Comparison of ENCODE assay signal across 9 cellular contexts in genomic region chr4:4260185-4260751, GRCh38. TPM values are rescaled to one million over a fixed set of nuclear protein-coding genes. Genes with fewer than 3 reads are reported as not detected.
DNase-seq lines count a peak whose midpoint lies in the region; ATAC-seq and TF ChIP-seq lines count a peak whose summit lies in the region.
"Had no signal": no experiment of that assay in that cellular context is flagged by ENCODE, and none has a peak within 500 bp of the region (broad histone marks: within the 10 kb centered on the region; RNA-seq: fewer than 3 reads in every experiment).

No MANE protein-coding gene starts in this region.

- H3K4me3 Mint-ChIP-seq in activated naive CD8-positive, alpha-beta T cell treated with anti-CD3 and anti-CD28 coated beads, Interleukin-2, amount 10 ng/mL, durations not matched to agents 7 days and 5 days = no peak overlapping the region
- H3K4me3 Mint-ChIP-seq in activated naive CD8-positive, alpha-beta T cell treated with anti-CD3 and anti-CD28 coated beads for 36 hours = no peak overlapping the region
- H3K4me3 Mint-ChIP-seq in stimulated activated naive B cell treated with anti-CD40 and anti-IgM and Interleukin-4, amounts not matched to agents 10 μg/mL and 1 μg/mL and 100 μg/mL, for 72 hours = no peak overlapping the region

- TF ChIP-seq CTCF in fibroblast of pulmonary artery (IDR thresholded peaks at IDR 0.05; ENCODE audit: low read length, missing control alignments) = peak; percentile 73
- peak in 2 of 4 experiments; percentile 8 to 27 for TF ChIP-seq CTCF in uterus (IDR thresholded peaks at IDR 0.05)
- TF ChIP-seq CTCF in suprapubic skin (IDR thresholded peaks at IDR 0.05) = no peak

- H3K36me3 Mint-ChIP-seq in activated naive CD8-positive, alpha-beta T cell treated with anti-CD3 and anti-CD28 coated beads, Interleukin-2, amount 10 ng/mL, durations not matched to agents 7 days and 5 days = no peaks in the 10 kb centered on the region
- no peaks in the 10 kb centered on the region for H3K36me3 Mint-ChIP-seq in activated naive CD8-positive, alpha-beta T cell treated with anti-CD3 and anti-CD28 coated beads for 36 hours
- H3K36me3 Mint-ChIP-seq in stimulated activated naive B cell treated with anti-CD40 and anti-IgM and Interleukin-4, amounts not matched to agents 10 μg/mL and 1 μg/mL and 100 μg/mL, for 72 hours = no peaks in the 10 kb centered on the region

- TF ChIP-seq EP300 in suprapubic skin (IDR thresholded peaks at IDR 0.05) = no peak

- no peaks in the 10 kb centered on the region for H3K36me3 ChIP-seq in uterus
- no peaks in the 10 kb centered on the region for H3K36me3 ChIP-seq in suprapubic skin

- peaks cover 2% of the 10 kb centered on the region for H3K4me1 Mint-ChIP-seq in activated naive CD8-positive, alpha-beta T cell treated with anti-CD3 and anti-CD28 coated beads, Interleukin-2, amount 10 ng/mL, durations not matched to agents 7 days and 5 days
- H3K4me1 Mint-ChIP-seq in activated naive CD8-positive, alpha-beta T cell treated with anti-CD3 and anti-CD28 coated beads for 36 hours = no peaks in the 10 kb centered on the region
- no peaks in the 10 kb centered on the region for H3K4me1 Mint-ChIP-seq in stimulated activated naive B cell treated with anti-CD40 and anti-IgM and Interleukin-4, amounts not matched to agents 10 μg/mL and 1 μg/mL and 100 μg/mL, for 72 hours

- no peaks in the 10 kb centered on the region for H3K4me1 ChIP-seq in uterus
- peaks cover 2% of the 10 kb centered on the region for H3K4me1 ChIP-seq in suprapubic skin

- H3K9me3 Mint-ChIP-seq in activated naive CD8-positive, alpha-beta T cell treated with anti-CD3 and anti-CD28 coated beads, Interleukin-2, amount 10 ng/mL, durations not matched to agents 7 days and 5 days = no peaks in the 10 kb centered on the region
- no peaks in the 10 kb centered on the region for H3K9me3 Mint-ChIP-seq in activated naive CD8-positive, alpha-beta T cell treated with anti-CD3 and anti-CD28 coated beads for 36 hours
- H3K9me3 Mint-ChIP-seq in stimulated activated naive B cell treated with anti-CD40 and anti-IgM and Interleukin-4, amounts not matched to agents 10 μg/mL and 1 μg/mL and 100 μg/mL, for 72 hours = no peaks in the 10 kb centered on the region

- ATAC-seq in activated naive CD8-positive, alpha-beta T cell treated with anti-CD3 and anti-CD28 coated beads, Interleukin-2, amount 10 ng/mL, durations not matched to agents 7 days and 5 days (ENCODE audit: low read depth) = peak; percentile 96
- ATAC-seq in HG03442 (IDR thresholded peaks at IDR 0.05; ENCODE audit: unreplicated experiment) = peak; percentile 54
- ATAC-seq in stimulated activated naive B cell treated with anti-CD40 and anti-IgM and Interleukin-4, amounts not matched to agents 10 μg/mL and 1 μg/mL and 100 μg/mL, for 72 hours (replicated peaks) = peak; percentile 67 to 78

- POLR2A ChIA-PET in activated naive CD8-positive, alpha-beta T cell treated with anti-CD3 and anti-CD28 coated beads, Interleukin-2, amount 10 ng/mL, durations not matched to agents 7 days and 5 days (lab: Charles Lee) = interaction anchor here (1.0 to 2.2 kb wide), 3 partner anchors 8 to 82 kb away, joined by 3 to 8 read pairs (median 3); partner anchors contain the start of gene TMEM128

- H3K27me3 Mint-ChIP-seq in activated naive CD8-positive, alpha-beta T cell treated with anti-CD3 and anti-CD28 coated beads, Interleukin-2, amount 10 ng/mL, durations not matched to agents 7 days and 5 days = peaks cover 8% of the 10 kb centered on the region
- H3K27me3 Mint-ChIP-seq in activated naive CD8-positive, alpha-beta T cell treated with anti-CD3 and anti-CD28 coated beads for 36 hours = no peaks in the 10 kb centered on the region
- H3K27me3 Mint-ChIP-seq in stimulated activated naive B cell treated with anti-CD40 and anti-IgM and Interleukin-4, amounts not matched to agents 10 μg/mL and 1 μg/mL and 100 μg/mL, for 72 hours = peaks cover 0 to 6% of the 10 kb centered on the region in 2 donors

- TF ChIP-seq POLR2A in uterus (IDR thresholded peaks at IDR 0.05) (no peak), suprapubic skin (IDR thresholded peaks at IDR 0.05) (no peak)

- H3K27ac Mint-ChIP-seq in activated naive CD8-positive, alpha-beta T cell treated with anti-CD3 and anti-CD28 coated beads, Interleukin-2, amount 10 ng/mL, durations not matched to agents 7 days and 5 days = no peak overlapping the region
- no peak overlapping the region for H3K27ac Mint-ChIP-seq in activated naive CD8-positive, alpha-beta T cell treated with anti-CD3 and anti-CD28 coated beads for 36 hours
- H3K27ac Mint-ChIP-seq in stimulated activated naive B cell treated with anti-CD40 and anti-IgM and Interleukin-4, amounts not matched to agents 10 μg/mL and 1 μg/mL and 100 μg/mL, for 72 hours = no peak overlapping the region

- H3K9me3 ChIP-seq in uterus (no peaks in the 10 kb centered on the region), suprapubic skin (no peaks in the 10 kb centered on the region)

- WGBS in suprapubic skin = 74% methylated on average over 6 of the region's 6 CpGs

- H3K4me3 ChIP-seq in fibroblast of pulmonary artery (replicated peaks; ENCODE audit: low read depth, low read length) = no peak overlapping the region
- no peak overlapping the region for H3K4me3 ChIP-seq in uterus
- no peak overlapping the region for H3K4me3 ChIP-seq in suprapubic skin

- no peaks in the 10 kb centered on the region for H3K27me3 ChIP-seq in uterus
- peaks cover 5% of the 10 kb centered on the region for H3K27me3 ChIP-seq in suprapubic skin

- in situ Hi-C loops in SK-MEL-5 (cut with HindIII; ENCODE audit: low pct_unique_long_range_greater_than_20kb, low sequenced_read_pairs) = no loop called here

- no peak for DNase-seq in activated naive CD8-positive, alpha-beta T cell treated with anti-CD3 and anti-CD28 coated beads, Interleukin-2, amount 10 ng/mL, durations not matched to agents 7 days and 5 days
- no peak for DNase-seq in activated naive CD8-positive, alpha-beta T cell treated with anti-CD3 and anti-CD28 coated beads for 36 hours
- peak; percentile 79 for DNase-seq in SK-MEL-5 (ENCODE audit: low read depth, low spot score)
- DNase-seq in fibroblast of pulmonary artery (ENCODE audit: low read depth) = peak; percentile 89
- DNase-seq in stimulated activated naive B cell treated with anti-CD40 and anti-IgM and Interleukin-4, amounts not matched to agents 10 μg/mL and 1 μg/mL and 100 μg/mL, for 72 hours = no peak
- DNase-seq in uterus = no peak
- DNase-seq in suprapubic skin (ENCODE audit: low spot score in 2 of 2) = no peak

- intact Hi-C loops in uterus (cut with DNase I; ENCODE audit: low total_unique reads) = no loop called here

- no peak overlapping the region for H3K27ac ChIP-seq in uterus
- no peak overlapping the region for H3K27ac ChIP-seq in suprapubic skin
- H3K27ac ChIP-seq: epithelial cell of prostate had no signal

RNA-seq across cellular contexts. Expression of gene TMEM128, which starts 12.2 kb away (rescaled TPM):
- total RNA-seq in activated naive CD8-positive, alpha-beta T cell treated with anti-CD3 and anti-CD28 coated beads, Interleukin-2, amount 10 ng/mL, durations not matched to agents 7 days and 5 days = 10 to 100 TPM; 18.4 to 18.6 TPM
- total RNA-seq in activated naive CD8-positive, alpha-beta T cell treated with anti-CD3 and anti-CD28 coated beads for 36 hours = 10 to 100 TPM; 23.6 to 25.0 TPM
- 40.3 and 44.3 TPM in 2 replicates for total RNA-seq in SK-MEL-5 (2014; rRNA removed; shearing (Covaris generic))
- 38.2 and 40.7 TPM in 2 replicates for polyA plus RNA-seq in SK-MEL-5 (2015; cell fraction: cytosol; rRNA removed)
- 19.6 and 26.5 TPM in 2 replicates for polyA plus RNA-seq in SK-MEL-5 (2015; cell fraction: nucleus; rRNA removed)
- 10 to 100 TPM in 3 of 4 donors, 1 to 10 TPM in 1; 9.4 to 43.3 (median 33.6) TPM for total RNA-seq in uterus
- total RNA-seq in suprapubic skin = 10 to 100 TPM; 12.6 to 19.5 (median 17.1) TPM

RNA-seq across cellular contexts. Expression of gene LYAR, which starts 29.7 kb away (rescaled TPM):
- total RNA-seq in activated naive CD8-positive, alpha-beta T cell treated with anti-CD3 and anti-CD28 coated beads, Interleukin-2, amount 10 ng/mL, durations not matched to agents 7 days and 5 days = 10 to 100 TPM; 54.5 to 62.3 TPM
- total RNA-seq in activated naive CD8-positive, alpha-beta T cell treated with anti-CD3 and anti-CD28 coated beads for 36 hours = 100 to 1,000 TPM in 1 of 2 experiments, 10 to 100 TPM in 1; 97.6 to 106 TPM
- 37.1 and 38.6 TPM in 2 replicates for total RNA-seq in SK-MEL-5 (2014; rRNA removed; shearing (Covaris generic))
- 29.3 and 30.7 TPM in 2 replicates for polyA plus RNA-seq in SK-MEL-5 (2015; cell fraction: cytosol; rRNA removed)
- polyA plus RNA-seq in SK-MEL-5 (2015; cell fraction: nucleus; rRNA removed) = 28.3 and 30.6 TPM in 2 replicates
- 10 to 100 TPM in 3 of 4 donors, 1 to 10 TPM in 1; 7.1 to 32.5 (median 12.6) TPM for total RNA-seq in uterus
- total RNA-seq in suprapubic skin = 10 to 100 TPM in 3 of 4 donors, 1 to 10 TPM in 1; 7.9 to 12.8 (median 10.7) TPM

RNA-seq across cellular contexts. Expression of gene ZBTB49, which starts 29.8 kb away (rescaled TPM):
- 10 to 100 TPM in 1 of 2 experiments, 1 to 10 TPM in 1; 9.7 to 13.0 TPM for total RNA-seq in activated naive CD8-positive, alpha-beta T cell treated with anti-CD3 and anti-CD28 coated beads, Interleukin-2, amount 10 ng/mL, durations not matched to agents 7 days and 5 days
- total RNA-seq in activated naive CD8-positive, alpha-beta T cell treated with anti-CD3 and anti-CD28 coated beads for 36 hours = 1 to 10 TPM; 5.7 to 6.0 TPM
- 3.6 and 5.8 TPM in 2 replicates for total RNA-seq in SK-MEL-5 (2014; rRNA removed; shearing (Covaris generic))
- polyA plus RNA-seq in SK-MEL-5 (2015; cell fraction: cytosol; rRNA removed) = 2.5 and 6.1 TPM in 2 replicates
- polyA plus RNA-seq in SK-MEL-5 (2015; cell fraction: nucleus; rRNA removed) = 15.3 and 15.4 TPM in 2 replicates
- total RNA-seq in uterus (1 to 10 TPM; 2.8 to 8.5 (median 6.6) TPM), suprapubic skin (10 to 100 TPM in 1 of 4 donors, 1 to 10 TPM in 3; 3.6 to 11.2 (median 7.1) TPM)

RNA-seq across cellular contexts. Expression of gene OTOP1, which starts 33.5 kb away (rescaled TPM):
- total RNA-seq in activated naive CD8-positive, alpha-beta T cell treated with anti-CD3 and anti-CD28 coated beads, Interleukin-2, amount 10 ng/mL, durations not matched to agents 7 days and 5 days = not detected
- not detected for total RNA-seq in activated naive CD8-positive, alpha-beta T cell treated with anti-CD3 and anti-CD28 coated beads for 36 hours
- not detected in 2 replicates for total RNA-seq in SK-MEL-5 (2014; rRNA removed; shearing (Covaris generic))
- not detected in 2 replicates for polyA plus RNA-seq in SK-MEL-5 (2015; cell fraction: cytosol; rRNA removed)
- polyA plus RNA-seq in SK-MEL-5 (2015; cell fraction: nucleus; rRNA removed) = not detected in 2 replicates
- not detected for total RNA-seq in uterus
- under 1 TPM in 1 of 4 donors, not detected in 3; 0.72 TPM for total RNA-seq in suprapubic skin

Comparison
In these comparisons a context has a peak if more than half of its experiments do, and no peak if none do; other contexts are left out.
1. DNase-seq: peak in SK-MEL-5 (single experiment) and fibroblast of pulmonary artery (single experiment); none in activated naive CD8-positive, alpha-beta T cell treated with anti-CD3 and anti-CD28 coated beads, Interleukin-2, amount 10 ng/mL, durations not matched to agents 7 days and 5 days (single experiment), activated naive CD8-positive, alpha-beta T cell treated with anti-CD3 and anti-CD28 coated beads for 36 hours (single experiment), stimulated activated naive B cell treated with anti-CD40 and anti-IgM and Interleukin-4, amounts not matched to agents 10 μg/mL and 1 μg/mL and 100 μg/mL, for 72 hours (single experiment), uterus (0 of 2) and suprapubic skin (0 of 2).
2. Peak in every context shown above with its lines, with median percentiles within 50 percentile points of each other: ATAC-seq.